In genomic region chr3:13068269-13069010, GRCh38 we compare ENCODE assay signal across 17 cellular contexts. TPM values are rescaled to one million over a fixed set of nuclear protein-coding genes. Genes with fewer than 3 reads are reported as not detected.
DNase-seq lines count a peak whose midpoint lies in the region; ATAC-seq, FAIRE-seq and TF ChIP-seq lines count a peak whose summit lies in the region.
"Had no signal": no experiment of that assay in that cellular context is flagged by ENCODE, and none has a peak within 500 bp of the region (broad histone marks: within the 10 kb centered on the region; RNA-seq: fewer than 3 reads in every experiment).

No MANE protein-coding gene starts in this region.

- no peak for TF ChIP-seq CTCF in HepG2 (CRISPR knock-in tag; IDR thresholded peaks at IDR 0.05)
- no peak for TF ChIP-seq CTCF in right lobe of liver (IDR thresholded peaks at IDR 0.05)
- TF ChIP-seq CTCF in OCI-LY7 (conservative IDR thresholded peaks at IDR 0.05; ENCODE audit: low read length) = peak; percentile 58

- H3K9me2 ChIP-seq in OCI-LY7 (ENCODE audit: insufficient read depth, low read length) = no peaks in the 10 kb centered on the region

- H4K20me1 ChIP-seq in HepG2 (ENCODE audit: insufficient read depth, low read length) = 0 out of 2 replicates have a peak, but pooled peaks cover 5% of the 10 kb centered on the region
- H4K20me1 ChIP-seq in OCI-LY7 (ENCODE audit: insufficient read depth, low read length) = no peaks in the 10 kb centered on the region

- peaks cover 41% of the 10 kb centered on the region for H3K27me3 Mint-ChIP-seq in dendritic cell treated with granulocyte-macrophage colony-stimulating factor and Interleukin-4, amounts not matched to agents 40 ng/mL and 50 ng/mL, for 4 days

- no peaks in the 10 kb centered on the region for H3K36me3 Mint-ChIP-seq in dendritic cell treated with granulocyte-macrophage colony-stimulating factor and Interleukin-4, amounts not matched to agents 40 ng/mL and 50 ng/mL, for 4 days (ENCODE audit: low read depth)

- no peak for FAIRE-seq in HepG2 (lab: Jason Lieb, UNC)

- peaks cover 9% of the 10 kb centered on the region; the same call in 1 of the 2 replicates for H3K4me1 ChIP-seq in HepG2 (ENCODE audit: insufficient read depth, low read length)
- no peaks in the 10 kb centered on the region for H3K4me1 ChIP-seq in right lobe of liver
- H3K4me1 ChIP-seq in OCI-LY7 (ENCODE audit: insufficient read depth, low read length, poor library complexity, severe bottlenecking) = peaks cover 67% of the 10 kb centered on the region
- H3K4me1 ChIP-seq in aorta (ENCODE audit: control insufficient read depth in 1 of 2, insufficient read depth in 2 of 2, low read length in 2 of 2) = no peaks in the 10 kb centered on the region
- H3K4me1 ChIP-seq: foreskin keratinocyte had no signal

- in situ Hi-C loops in HepG2 (cut with HindIII; ENCODE audit: extremely low pct_ligation_motif_present, low pct_unique_long_range_greater_than_20kb) = no loop called here

- CTCF ChIA-PET in HepG2 (lab: Yijun Ruan, JAX; ENCODE audit: low intra/inter-chr PET ratio, low total read pairs) = no interaction called here
- CTCF ChIA-PET in OCI-LY7 (lab: Charles Lee; ENCODE audit: unreplicated experiment) = no interaction called here

- no TSS peak for BruUV-seq in HepG2 (replicated peaks; lab: Mats Ljungman, UMichigan)
- BruUV-seq in OCI-LY7 (replicated peaks; lab: Mats Ljungman, UMichigan) = no TSS peak

- no peak for DNase-seq in HepG2 (ENCODE audit: low spot score)
- DNase-seq in right lobe of liver = no peak
- DNase-seq in OCI-LY7 (ENCODE audit: low spot score) = no peak
- DNase-seq in aorta = no peak
- no peak for DNase-seq in HUDEP-2 (lab: John Stamatoyannopoulos, UW; ENCODE audit: unreplicated experiment in 76 of 76)
- DNase-seq in Ammon's horn (ENCODE audit: low spot score) = no peak
- DNase-seq: activated CD4-positive, alpha-beta T cell treated with anti-CD3 and anti-CD28 coated beads for 1 hour; activated effector memory CD4-positive, alpha-beta T cell treated with anti-CD3 and anti-CD28 coated beads, Interleukin-2, amount 50 U/mL, for 16 hours; foreskin keratinocyte; NCI-H146; NCI-H446 treated with DMSO at 0.1 percent for 48 hours had no signal

- H3K27ac ChIP-seq in HepG2 (ENCODE audit: extremely low read length, insufficient read depth, low read length) (no peak overlapping the region), right lobe of liver (no peak overlapping the region), OCI-LY7 (ENCODE audit: low read depth, low read length, poor library complexity, severe bottlenecking) (peak overlapping the region; percentile 78), aorta (ENCODE audit: low read depth in 1 of 2, low read length in 2 of 2) (no peak overlapping the region)
- H3K27ac ChIP-seq: cardiac muscle cell, foreskin keratinocyte, suprapubic skin had no signal

- intact Hi-C loops in HepG2 (cut with micrococcal nuclease; ENCODE audit: unreplicated experiment) (no loop called here), right lobe of liver (cut with DNase I) (no loop called here), OCI-LY7 (cut with micrococcal nuclease; ENCODE audit: unreplicated experiment) (no loop called here), aorta (cut with DNase I) (no loop called here)
- intact Hi-C loops in dendritic cell treated with granulocyte-macrophage colony-stimulating factor and Interleukin-4, amounts not matched to agents 40 ng/mL and 50 ng/mL, for 4 days (cut with micrococcal nuclease) = no loop called here

- no peaks in the 10 kb centered on the region for H3K27me3 ChIP-seq in HepG2 (ENCODE audit: control insufficient read depth in 1 of 2, insufficient read depth in 2 of 2, low read length in 2 of 2)
- H3K27me3 ChIP-seq in right lobe of liver = no peaks in the 10 kb centered on the region
- no peaks in the 10 kb centered on the region for H3K27me3 ChIP-seq in aorta (ENCODE audit: control insufficient read depth in 1 of 2, insufficient read depth in 2 of 2, low read length in 1 of 2)

- H3K36me3 ChIP-seq in HepG2 (replicated peaks in 1 of 2; ENCODE audit: control insufficient read depth in 1 of 2, insufficient read depth in 2 of 2, low read length in 2 of 2) = no peaks in the 10 kb centered on the region
- H3K36me3 ChIP-seq in right lobe of liver = no peaks in the 10 kb centered on the region
- peaks cover 16% of the 10 kb centered on the region; the same call in 1 of the 2 replicates for H3K36me3 ChIP-seq in OCI-LY7 (ENCODE audit: insufficient read depth, low read length)
- H3K36me3 ChIP-seq in aorta (ENCODE audit: control insufficient read depth in 1 of 2, insufficient read depth in 2 of 2, low read length in 1 of 2) = no peaks in the 10 kb centered on the region
- H3K36me3 ChIP-seq: cardiac muscle cell, suprapubic skin had no signal

- TF ChIP-seq RAD21 in HepG2 (CRISPR knock-in tag; IDR thresholded peaks at IDR 0.05) = no peak

- ATAC-seq in HepG2 (no peak; the same call in 2 of the 3 replicates), right lobe of liver (no peak), aorta (ENCODE audit: low FRiP score) (no peak), HG03108 (IDR thresholded peaks at IDR 0.05; ENCODE audit: unreplicated experiment) (no peak)
- ATAC-seq: foreskin keratinocyte, Panc1 had no signal

- no peak overlapping the region for H2AFZ ChIP-seq in HepG2 (ENCODE audit: low read length)
- H2AFZ ChIP-seq in OCI-LY7 (ENCODE audit: low read length) = no peak overlapping the region

- no peak overlapping the region for H3K4me3 Mint-ChIP-seq in dendritic cell treated with granulocyte-macrophage colony-stimulating factor and Interleukin-4, amounts not matched to agents 40 ng/mL and 50 ng/mL, for 4 days

- WGBS in HepG2 (ENCODE audit: low lambda C conversion rate) = 75% methylated on average over 3 of the region's 4 CpGs
- WGBS in right lobe of liver (ENCODE audit: insufficient coverage, low coverage, low lambda C conversion rate, missing lambda C conversion rate) = 31% methylated on average over 2 of the region's 4 CpGs
- 72 to 84% methylated on average over 4 of the region's 4 CpGs for WGBS in aorta, 2 donors

- H3K9me3 ChIP-seq in HepG2 (ENCODE audit: low read length) = no peaks in the 10 kb centered on the region
- H3K9me3 ChIP-seq in right lobe of liver = no peaks in the 10 kb centered on the region
- H3K9me3 ChIP-seq in OCI-LY7 (ENCODE audit: low read length) = no peaks in the 10 kb centered on the region
- no peaks in the 10 kb centered on the region for H3K9me3 ChIP-seq in aorta (ENCODE audit: control insufficient read depth, low read length)
- H3K9me3 ChIP-seq: suprapubic skin had no signal

- H3K9ac ChIP-seq in HepG2 (ENCODE audit: insufficient read depth, low read depth, low read length) = no peak overlapping the region

- POLR2A ChIA-PET in HepG2 (lab: Yijun Ruan, JAX) = no interaction called here
- POLR2A ChIA-PET in OCI-LY7 (lab: Charles Lee) = interaction anchor here (0.6 kb wide), 1 partner anchor 1182 kb away, joined by 3 read pairs; no protein-coding TSS in a partner anchor

- H3K4me1 Mint-ChIP-seq in dendritic cell treated with granulocyte-macrophage colony-stimulating factor and Interleukin-4, amounts not matched to agents 40 ng/mL and 50 ng/mL, for 4 days (ENCODE audit: low read depth) = peaks cover 40% of the 10 kb centered on the region

- no peak overlapping the region for H3K4me3 ChIP-seq in HepG2 (replicated peaks in 1 of 3; ENCODE audit: insufficient read depth in 1 of 3, low read depth in 2 of 3, low read length in 3 of 3)
- H3K4me3 ChIP-seq in right lobe of liver = no peak overlapping the region
- H3K4me3 ChIP-seq in OCI-LY7 (ENCODE audit: low read depth, low read length, poor library complexity, severe bottlenecking) = no peak overlapping the region
- H3K4me3 ChIP-seq in aorta (ENCODE audit: low read length in 2 of 2) = no peak overlapping the region
- H3K4me3 ChIP-seq: cardiac muscle cell, lung, suprapubic skin had no signal

- no peaks in the 10 kb centered on the region for H3K9me3 Mint-ChIP-seq in dendritic cell treated with granulocyte-macrophage colony-stimulating factor and Interleukin-4, amounts not matched to agents 40 ng/mL and 50 ng/mL, for 4 days

- TF ChIP-seq EP300 in HepG2 (IDR thresholded peaks at IDR 0.05; ENCODE audit: low read depth in 2 of 2, low read length in 2 of 2) (no peak), HepG2 (CRISPR knock-in tag; IDR thresholded peaks at IDR 0.05; ENCODE audit: borderline replicate concordance) (no peak)

- H3K27ac Mint-ChIP-seq in dendritic cell treated with granulocyte-macrophage colony-stimulating factor and Interleukin-4, amounts not matched to agents 40 ng/mL and 50 ng/mL, for 4 days = peak overlapping the region; percentile 15

- no peak overlapping the region for H3K4me2 ChIP-seq in HepG2 (ENCODE audit: low read depth, low read length)
- H3K4me2 ChIP-seq in OCI-LY7 (ENCODE audit: low read length) = peak overlapping the region; percentile 85

- no peak for TF ChIP-seq POLR2A in HepG2 (IDR thresholded peaks at IDR 0.05; ENCODE audit: insufficient read depth in 1 of 2, low read depth in 2 of 2, low read length in 2 of 2)
- no peak for TF ChIP-seq POLR2A in right lobe of liver (IDR thresholded peaks at IDR 0.05)

- H3K79me2 ChIP-seq in HepG2 (ENCODE audit: insufficient read depth, low read length) (no peaks in the 10 kb centered on the region), OCI-LY7 (ENCODE audit: insufficient read depth, low read depth, low read length) (peaks cover 82% of the 10 kb centered on the region)

RNA-seq across cellular contexts. Expression of gene IQSEC1, which starts 4.8 kb away (rescaled TPM):
- total RNA-seq in HepG2 (2016; rRNA removed; fragmentation: Illumina TruSeq; extraction: Trizol) (17.4 and 24.2 TPM in 2 replicates), right lobe of liver (10 to 100 TPM; 32.1 to 61.3 (median 48.9) TPM), OCI-LY7 (2022) (56.3 and 70.1 TPM in 2 replicates), aorta (10 to 100 TPM; 76.1 to 84.7 TPM)
- total RNA-seq in HepG2 (2016; cell fraction: cytosol; rRNA removed; fragmentation: Illumina TruSeq; extraction: Trizol; ENCODE audit: low read depth) = 12.3 and 12.9 TPM in 2 replicates
- total RNA-seq in HepG2 (2016; cell fraction: insoluble cytoplasmic fraction; rRNA removed; fragmentation: Illumina TruSeq; extraction: Trizol) = 17.6 and 20.3 TPM in 2 replicates
- total RNA-seq in HepG2 (2016; cell fraction: membrane; rRNA removed; fragmentation: Illumina TruSeq; extraction: Trizol) = 25.6 and 28.9 TPM in 2 replicates
- total RNA-seq in HepG2 (2016; cell fraction: nucleus; rRNA removed; fragmentation: Illumina TruSeq; extraction: Trizol) = 26.8 and 29.4 TPM in 2 replicates
- polyA plus RNA-seq in HepG2 (2011; rRNA removed) (20.2 and 24.5 TPM in 2 replicates), aorta (10 to 100 TPM; 12.6 to 23.7 TPM)
- polyA plus RNA-seq in HepG2 (2011; cell fraction: cytosol; rRNA removed) = 11.4 and 12.7 TPM in 2 replicates
- polyA plus RNA-seq in HepG2 (2011; cell fraction: nucleus; rRNA removed) = 77.1 and 100 TPM in 2 replicates
- 40.4 and 47.7 TPM in 2 replicates for polyA plus RNA-seq in HepG2 (2012)
- 3.1 and 3.4 TPM in 2 replicates for polyA plus RNA-seq in HepG2 (2016; cell fraction: cytosol; fragmentation: Illumina TruSeq; extraction: Trizol; ENCODE audit: low read depth)
- polyA plus RNA-seq in HepG2 (2016; cell fraction: insoluble cytoplasmic fraction; fragmentation: Illumina TruSeq; extraction: Trizol; ENCODE audit: low read depth) = 23.2 and 33.8 TPM in 2 replicates
- 13.5 and 17.5 TPM in 2 replicates for polyA plus RNA-seq in HepG2 (2016; cell fraction: membrane; fragmentation: Illumina TruSeq; extraction: Trizol; ENCODE audit: low read depth)
- polyA plus RNA-seq in HepG2 (2016; cell fraction: nucleus; fragmentation: Illumina TruSeq; extraction: Trizol; ENCODE audit: insufficient read depth, low read depth) = 57.5 and 60.4 TPM in 2 replicates
- 6.5 and 33.0 TPM in 2 replicates for polyA minus RNA-seq in HepG2 (2011; rRNA and poly(A)+ RNA removed; ENCODE audit: low replicate concordance)
- 25.6 and 30.7 TPM in 2 replicates for polyA minus RNA-seq in HepG2 (2011; cell fraction: cytosol; rRNA and poly(A)+ RNA removed)
- 49.3 and 52.3 TPM in 2 replicates for polyA minus RNA-seq in HepG2 (2011; cell fraction: nucleus; rRNA and poly(A)+ RNA removed)
- total RNA-seq in OCI-LY7 (2014; rRNA removed; shearing (Covaris generic)) = 24.3 and 25.2 TPM in 2 replicates
